Comparison of ENCODE assay signal across 8 cellular contexts in genomic region chr7:157490465-157490912, GRCh38.
DNase-seq lines count a peak whose midpoint lies in the region; ATAC-seq, FAIRE-seq and TF ChIP-seq lines count a peak whose summit lies in the region.

No MANE protein-coding gene starts in this region.

- H3K4ac ChIP-seq in IMR-90 (ENCODE audit: low read depth, low read length) = no peak overlapping the region

- no peak overlapping the region for H2BK15ac ChIP-seq in IMR-90 (ENCODE audit: low read depth, low read length)

- H2AK9ac ChIP-seq in IMR-90 (replicated peaks; ENCODE audit: low read depth, low read length, poor library complexity) = no peak overlapping the region

- no peaks in the 10 kb centered on the region for H3K36me3 ChIP-seq in IMR-90 (ENCODE audit: control insufficient read depth, insufficient read depth, low read length)

- H3K9ac ChIP-seq in IMR-90 (ENCODE audit: low read depth, low read length) = no peak overlapping the region

- TF ChIP-seq CTCF in IMR-90 (conservative IDR thresholded peaks at IDR 0.05; ENCODE audit: low read depth, low read length) = no peak

- H3K56ac ChIP-seq in IMR-90 (ENCODE audit: extremely low read depth, insufficient read depth, low read length) = no peak overlapping the region

- in situ Hi-C loops in IMR-90 (cut with MboI; ENCODE audit: low sequenced_read_pairs) = no loop called here

- intact Hi-C loops in IMR-90 (cut with micrococcal nuclease) = no loop called here

- no peak overlapping the region for H4K5ac ChIP-seq in IMR-90 (ENCODE audit: low read depth, low read length)

- no peak overlapping the region for H3K18ac ChIP-seq in IMR-90 (ENCODE audit: low read depth, low read length)

- H2BK120ac ChIP-seq in IMR-90 (ENCODE audit: low read depth, low read length) = no peak overlapping the region

- no peak for FAIRE-seq in HTR-8/SVneo (lab: Jason Lieb, UNC)

- no peak overlapping the region for H3K27ac ChIP-seq in IMR-90 (ENCODE audit: insufficient read depth, low read length)

- no peaks in the 10 kb centered on the region for H3K9me1 ChIP-seq in IMR-90 (ENCODE audit: insufficient read depth, low read length)

- dilution Hi-C loops in IMR-90 (cut with HindIII; ENCODE audit: low sequenced_read_pairs, unreplicated experiment) = no loop called here

- no peaks in the 10 kb centered on the region for H3K4me1 ChIP-seq in IMR-90 (ENCODE audit: control insufficient read depth, insufficient read depth, low read length)

- no peaks in the 10 kb centered on the region for H4K20me1 ChIP-seq in IMR-90 (ENCODE audit: insufficient read depth, low read length)

- no peaks in the 10 kb centered on the region for H3K27me3 ChIP-seq in IMR-90 (ENCODE audit: control insufficient read depth, insufficient read depth, low read length)

- H2BK5ac ChIP-seq in IMR-90 (ENCODE audit: low read depth, low read length, poor library complexity, severe bottlenecking) = no peak overlapping the region

- ATAC-seq in GM18517 (IDR thresholded peaks at IDR 0.05; ENCODE audit: unreplicated experiment) = peak; percentile 73
- ATAC-seq in IMR-90 (ENCODE audit: low read depth) = no peak
- no peak for ATAC-seq in GM21723 (IDR thresholded peaks at IDR 0.05; ENCODE audit: unreplicated experiment)

- no CpG with 5 or more reads among the region's 8 CpGs for WGBS in IMR-90 (ENCODE audit: extremely low coverage in 2 of 2, insufficient read length in 1 of 2), 2 experiments

- CTCF ChIA-PET in IMR-90 (lab: Yijun Ruan, JAX) = no interaction called here

- no TSS peak for BruUV-seq in IMR-90 (replicated peaks; lab: Mats Ljungman, UMichigan)

- no peak overlapping the region for H3K23ac ChIP-seq in IMR-90 (ENCODE audit: low read depth, low read length)

- no peak overlapping the region for H2BK20ac ChIP-seq in IMR-90 (ENCODE audit: low read depth, low read length)

- H4K91ac ChIP-seq in IMR-90 (ENCODE audit: insufficient read depth, low read depth, low read length) = no peak overlapping the region

- H3K9me3 ChIP-seq in IMR-90 (ENCODE audit: control insufficient read depth, insufficient read depth, low read length) = peaks cover 6% of the 10 kb centered on the region

- TF ChIP-seq POLR2A in IMR-90 (IDR thresholded peaks at IDR 0.05; ENCODE audit: low read depth, low read length) = no peak

- DNase-seq in IMR-90 (peak; percentile 19), glomerular visceral epithelial cell (ENCODE audit: extremely low spot score) (peak; percentile 20), NCI-H510A (lab: John Stamatoyannopoulos, UW) (no peak), NCI-H446 (lab: John Stamatoyannopoulos, UW) (no peak), HTR-8/SVneo (ENCODE audit: insufficient read length, low spot score) (no peak)
- peak; percentile 30 for DNase-seq in activated CD4-positive, alpha-beta T cell treated with anti-CD3 and anti-CD28 coated beads, Interleukin-2, amount 50 U/mL, for 1 hour

- POLR2A ChIA-PET in IMR-90 (lab: Charles Lee; ENCODE audit: unreplicated experiment) = no interaction called here

- H2AK5ac ChIP-seq in IMR-90 (ENCODE audit: low read depth, low read length) = no peak overlapping the region

- no peaks in the 10 kb centered on the region for H3K79me1 ChIP-seq in IMR-90 (ENCODE audit: low read depth in 1 of 2, low read length in 2 of 2)

- H3K4me3 ChIP-seq in IMR-90 (ENCODE audit: insufficient read depth, low read depth, low read length) = no peak overlapping the region

- no peak overlapping the region for H3K14ac ChIP-seq in IMR-90 (replicated peaks; ENCODE audit: low read depth, low read length)

- no peak overlapping the region for H3K4me2 ChIP-seq in IMR-90 (ENCODE audit: low read depth, low read length)

- TF ChIP-seq RAD21 in IMR-90 (IDR thresholded peaks at IDR 0.05; ENCODE audit: low read length) = no peak

- H2AFZ ChIP-seq in IMR-90 (replicated peaks; ENCODE audit: low read length, poor library complexity) = no peak overlapping the region

- H4K8ac ChIP-seq in IMR-90 (ENCODE audit: low read depth in 2 of 2, low read length in 2 of 2) = no peak overlapping the region

TF ChIP-seq in IMR-90, 13 proteins besides CTCF, POLR2A, EP300 and RAD21:
- TF ChIP-seq CHD1 (IDR thresholded peaks at IDR 0.05; ENCODE audit: low read depth, low read length) (no peak), NFE2L2 (IDR thresholded peaks at IDR 0.05; ENCODE audit: low read depth, low read length) (peak; percentile 81), CEBPB (IDR thresholded peaks at IDR 0.05; ENCODE audit: low read depth, low read length) (no peak)

Comparison
In these comparisons a context has a peak if more than half of its experiments do, and no peak if none do; other contexts are left out.
1. DNase-seq: peak in IMR-90 (single experiment), activated CD4-positive, alpha-beta T cell treated with anti-CD3 and anti-CD28 coated beads, Interleukin-2, amount 50 U/mL, for 1 hour (single experiment) and glomerular visceral epithelial cell (single experiment); none in NCI-H510A (single experiment), NCI-H446 (0 of 2) and HTR-8/SVneo (single experiment).